1 cellular context compared by ENCODE assay signal in genomic region chr11:33723238-33723881, GRCh38.
TF ChIP-seq lines count a peak whose summit lies in the region.

No MANE protein-coding gene starts in this region.

TF ChIP-seq in K562, 482 proteins besides CTCF, POLR2A, EP300 and RAD21 (continued from another document and continues in another):
- TF ChIP-seq RBM14 (IDR thresholded peaks at IDR 0.05; ENCODE audit: borderline replicate concordance, insufficient read depth, low read depth, low read length) (no peak), ZNF24 (IDR thresholded peaks at IDR 0.05) (no peak), KDM4B (IDR thresholded peaks at IDR 0.05; ENCODE audit: borderline replicate concordance in 2 of 2, low read depth in 1 of 2) (no peak), SLC30A9 (CRISPR knock-in tag; IDR thresholded peaks at IDR 0.05) (no peak), ZBTB43 (CRISPR knock-in tag; IDR thresholded peaks at IDR 0.05) (no peak), THAP12 (CRISPR knock-in tag; IDR thresholded peaks at IDR 0.05) (no peak), ETV6 (IDR thresholded peaks at IDR 0.05; ENCODE audit: borderline replicate concordance in 1 of 2, low read depth in 2 of 2, low read length in 1 of 2) (no peak), ETV6 (CRISPR knock-in tag; IDR thresholded peaks at IDR 0.05; ENCODE audit: borderline replicate concordance) (no peak), IRF9 (tag; IDR thresholded peaks at IDR 0.05) (no peak), HNRNPK (IDR thresholded peaks at IDR 0.05; ENCODE audit: low read depth, low read length, poor library complexity, severe bottlenecking) (no peak), DMBX1 (CRISPR knock-in tag; IDR thresholded peaks at IDR 0.05; ENCODE audit: borderline replicate concordance) (no peak), ZNF695 (CRISPR knock-in tag; IDR thresholded peaks at IDR 0.05) (no peak), SREBF2 (CRISPR knock-in tag; IDR thresholded peaks at IDR 0.05) (no peak), TEAD1 (CRISPR knock-in tag; IDR thresholded peaks at IDR 0.05) (no peak), ZC3H8 (IDR thresholded peaks at IDR 0.05) (no peak), NRF1 (conservative IDR thresholded peaks at IDR 0.05 in 1 of 2, IDR thresholded peaks at IDR 0.05 in 1 of 2) (no peak), MYBL2 (IDR thresholded peaks at IDR 0.05; ENCODE audit: low read depth) (no peak), MYBL2 (CRISPR knock-in tag; IDR thresholded peaks at IDR 0.05; ENCODE audit: borderline replicate concordance) (no peak), ESRRA (IDR thresholded peaks at IDR 0.05; ENCODE audit: borderline replicate concordance, low read depth) (peak; percentile 93), ZNF253 (CRISPR knock-in tag; conservative IDR thresholded peaks at IDR 0.05) (no peak), RFX5 (IDR thresholded peaks at IDR 0.05; ENCODE audit: low read depth, low read length) (no peak), CBFB (CRISPR knock-in tag; IDR thresholded peaks at IDR 0.05) (no peak), POLR2B (IDR thresholded peaks at IDR 0.05; ENCODE audit: low read depth, partially characterized antibody) (no peak), FOXK1 (CRISPR knock-in tag; IDR thresholded peaks at IDR 0.05; ENCODE audit: borderline replicate concordance) (no peak), MXD1 (CRISPR knock-in tag; IDR thresholded peaks at IDR 0.05; ENCODE audit: borderline replicate concordance, poor library complexity, severe bottlenecking) (no peak), E4F1 (CRISPR knock-in tag; IDR thresholded peaks at IDR 0.05; ENCODE audit: borderline replicate concordance) (no peak), ELF4 (CRISPR knock-in tag; IDR thresholded peaks at IDR 0.05) (no peak), TAF1 (IDR thresholded peaks at IDR 0.05; ENCODE audit: control insufficient read depth, extremely low read depth, insufficient read depth, low read length, severe bottlenecking) (no peak), CTCFL (IDR thresholded peaks at IDR 0.05; ENCODE audit: borderline replicate concordance, insufficient read depth, low read depth, low read length, poor library complexity, severe bottlenecking) (no peak), CEBPB (tag; IDR thresholded peaks at IDR 0.05) (no peak), ZBTB34 (CRISPR knock-in tag; IDR thresholded peaks at IDR 0.05) (no peak), NCOA1 (IDR thresholded peaks at IDR 0.05; ENCODE audit: low read depth) (peak; percentile 33; the same call in 1 of the 2 replicates), ZNF354B (CRISPR knock-in tag; IDR thresholded peaks at IDR 0.05) (no peak), FOXJ3 (CRISPR knock-in tag; IDR thresholded peaks at IDR 0.05) (no peak), MBD1 (CRISPR knock-in tag; IDR thresholded peaks at IDR 0.05) (no peak), SMARCB1 (IDR thresholded peaks at IDR 0.05; ENCODE audit: insufficient read length, low read depth) (no peak), KDM5B (IDR thresholded peaks at IDR 0.05; ENCODE audit: insufficient replicate concordance, low read depth, low read length) (no peak), ATF3 (IDR thresholded peaks at IDR 0.05) (peak; percentile 94), ATF3 (CRISPR knock-in tag; conservative IDR thresholded peaks at IDR 0.05) (no peak; the same call in 1 of the 2 replicates), MLX (CRISPR knock-in tag; conservative IDR thresholded peaks at IDR 0.05) (no peak), DDX20 (tag; IDR thresholded peaks at IDR 0.05; ENCODE audit: low read depth) (no peak), ZBTB17 (CRISPR knock-in tag; IDR thresholded peaks at IDR 0.05) (no peak), GMEB1 (CRISPR knock-in tag; IDR thresholded peaks at IDR 0.05) (no peak), PPARD (CRISPR knock-in tag; IDR thresholded peaks at IDR 0.05) (no peak), ZNF165 (CRISPR knock-in tag; IDR thresholded peaks at IDR 0.05; ENCODE audit: borderline replicate concordance) (no peak), POLR2AphosphoS5 (IDR thresholded peaks at IDR 0.05; ENCODE audit: control insufficient read depth, insufficient read depth, low read depth, low read length) (no peak), PKNOX1 (IDR thresholded peaks at IDR 0.05) (peak; percentile 61; the same call in 1 of the 2 replicates), NFE2 (IDR thresholded peaks at IDR 0.05; ENCODE audit: low read depth) (peak; percentile 50; the same call in 1 of the 2 replicates), ZNF124 (CRISPR knock-in tag; IDR thresholded peaks at IDR 0.05) (no peak), GTF2F1 (IDR thresholded peaks at IDR 0.05; ENCODE audit: low read depth, low read length) (no peak)
